In the genomic region with DNA sequence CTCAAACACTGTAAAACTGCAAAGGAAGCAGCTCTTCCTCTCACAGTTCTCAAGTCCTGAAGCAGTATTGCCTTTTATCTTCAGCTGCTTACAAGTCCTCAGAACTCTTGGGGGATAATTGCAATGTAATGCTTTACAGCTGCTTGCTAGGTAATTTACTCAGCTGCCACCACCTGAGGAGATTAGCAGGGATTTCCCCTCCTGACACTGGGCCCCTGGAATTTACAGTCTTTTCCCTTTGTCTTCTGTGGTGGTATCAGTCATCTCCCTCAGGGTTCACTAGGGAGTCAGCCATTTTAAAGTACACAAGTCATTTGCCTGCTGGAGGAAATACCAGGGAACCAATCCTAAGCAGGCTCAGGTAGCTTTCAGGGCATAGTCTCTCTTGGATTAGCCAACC, we compare ENCODE assay signal across 13 cellular contexts.
A peak's percentile ranks its signal among the peaks of the same experiment; 100 is the strongest.
DNase-seq lines count a peak whose midpoint lies in the region; ATAC-seq, FAIRE-seq and TF ChIP-seq lines count a peak whose summit lies in the region.
"Had no signal": no experiment of that assay in that cellular context is flagged by ENCODE, and none has a peak within 500 bp of the region (broad histone marks: within the 10 kb centered on the region; RNA-seq: fewer than 3 reads in every experiment).

No MANE protein-coding gene starts in this region.

- H3K27me3 Mint-ChIP-seq in natural killer cell treated with Interleukin-12 subunit alpha and Interleukin-12 subunit beta and Interleukin-15 and Interleukin-18, amount 100 ng/mL, for 72 hours: peaks cover 0 to 2% of the 10 kb centered on the region in 2 donors

- peak; percentile 78 for FAIRE-seq in D721Med (lab: Jason Lieb, UNC)

- peaks cover 22% of the 10 kb centered on the region for H3K9me3 Mint-ChIP-seq in natural killer cell treated with Interleukin-12 subunit alpha and Interleukin-12 subunit beta and Interleukin-15 and Interleukin-18, amount 100 ng/mL, for 72 hours

- H2AK5ac ChIP-seq in mesenchymal stem cell (ENCODE audit: low read length, severe bottlenecking): no peak overlapping the region

- no peaks in the 10 kb centered on the region for H3K4me1 ChIP-seq in mesenchymal stem cell (ENCODE audit: control insufficient read depth, insufficient read depth, low read depth, low read length)
- H3K4me1 ChIP-seq: BE2C, lower lobe of right lung, upper lobe of left lung had no signal

- H2BK120ac ChIP-seq in mesenchymal stem cell (ENCODE audit: low read depth, low read length): no peak overlapping the region

- H3K4me3 Mint-ChIP-seq in natural killer cell treated with Interleukin-12 subunit alpha and Interleukin-12 subunit beta and Interleukin-15 and Interleukin-18, amount 100 ng/mL, for 72 hours: no peak overlapping the region

- no peak overlapping the region for H3K27ac Mint-ChIP-seq in natural killer cell treated with Interleukin-12 subunit alpha and Interleukin-12 subunit beta and Interleukin-15 and Interleukin-18, amount 100 ng/mL, for 72 hours

- no peak overlapping the region for H3K4me2 ChIP-seq in mesenchymal stem cell (ENCODE audit: low read length, poor library complexity, severe bottlenecking)

- no peak overlapping the region for H3K27ac ChIP-seq in mesenchymal stem cell (ENCODE audit: low read length, poor library complexity, severe bottlenecking)
- H3K27ac ChIP-seq: lower lobe of right lung, upper lobe of left lung had no signal

- H3K4me1 Mint-ChIP-seq in natural killer cell treated with Interleukin-12 subunit alpha and Interleukin-12 subunit beta and Interleukin-15 and Interleukin-18, amount 100 ng/mL, for 72 hours (ENCODE audit: low read depth in 2 of 2): no peaks in the 10 kb centered on the region

- no peak overlapping the region for H2BK12ac ChIP-seq in mesenchymal stem cell (ENCODE audit: low read length in 2 of 2)

- H4K91ac ChIP-seq in mesenchymal stem cell (ENCODE audit: low read length): no peak overlapping the region

- no peaks in the 10 kb centered on the region for H3K79me1 ChIP-seq in mesenchymal stem cell (replicated peaks; ENCODE audit: low read length, poor library complexity, severe bottlenecking)

- no peak overlapping the region for H2BK5ac ChIP-seq in mesenchymal stem cell (ENCODE audit: low read depth, low read length, poor library complexity, severe bottlenecking)

- no peak overlapping the region for H3K23ac ChIP-seq in mesenchymal stem cell (ENCODE audit: low read length in 2 of 2)

- ATAC-seq in natural killer cell treated with Interleukin-12 subunit alpha and Interleukin-12 subunit beta and Interleukin-15 and Interleukin-18, amount 100 ng/mL, for 72 hours: no peak
- ATAC-seq in GM18502 (IDR thresholded peaks at IDR 0.05; ENCODE audit: poor library complexity, unreplicated experiment): no peak
- ATAC-seq: lower lobe of right lung, right cardiac atrium had no signal

- H3K9ac ChIP-seq in mesenchymal stem cell (ENCODE audit: low read length): no peak overlapping the region

- no peak overlapping the region for H3K4ac ChIP-seq in mesenchymal stem cell (ENCODE audit: low read depth in 1 of 2, low read length in 2 of 2)

- H3K27me3 ChIP-seq in mesenchymal stem cell (ENCODE audit: control insufficient read depth in 1 of 2, insufficient read depth in 1 of 2, low read length in 2 of 2): peaks cover 0 to 7% of the 10 kb centered on the region in 2 experiments
- H3K27me3 ChIP-seq: BE2C, upper lobe of left lung had no signal

- peak overlapping the region in 1 of 2 experiments; percentile 52 for H3K18ac ChIP-seq in mesenchymal stem cell (ENCODE audit: low read depth in 1 of 2, low read length in 2 of 2)

- peak overlapping the region; percentile 43 for H4K8ac ChIP-seq in mesenchymal stem cell (ENCODE audit: low read length)

- peak overlapping the region; percentile 41 for H2BK15ac ChIP-seq in mesenchymal stem cell (ENCODE audit: low read depth, poor library complexity, severe bottlenecking)

- TF ChIP-seq CTCF in D721Med (IDR thresholded peaks at IDR 0.05; ENCODE audit: insufficient read depth, missing control alignments): no peak

- H3K4me3 ChIP-seq in mesenchymal stem cell (ENCODE audit: insufficient read depth in 1 of 2, low read depth in 1 of 2, low read length in 2 of 2): no peak overlapping the region
- H3K4me3 ChIP-seq: lower lobe of right lung, upper lobe of left lung had no signal

- peak; percentile 20 for DNase-seq in D721Med (ENCODE audit: insufficient read length, low spot score)
- DNase-seq in NCI-H146 (lab: John Stamatoyannopoulos, UW): peak; percentile 97
- peak; percentile 46 for DNase-seq in SHP77 treated with DMSO at 0.1 percent for 48 hours (lab: John Stamatoyannopoulos, UW)
- DNase-seq in mesenchymal stem cell: no peak
- DNase-seq in natural killer cell treated with Interleukin-12 subunit alpha and Interleukin-12 subunit beta and Interleukin-15 and Interleukin-18, amount 100 ng/mL, for 72 hours (ENCODE audit: low spot score): no peak
- no peak for DNase-seq in RKO (ENCODE audit: low spot score)
- no peak for DNase-seq in DMS 273 treated with DMSO at 0.1 percent for 48 hours (lab: John Stamatoyannopoulos, UW)
- DNase-seq: BE2C, lower lobe of right lung, right cardiac atrium, T1000, upper lobe of left lung had no signal

- H3K9me3 ChIP-seq in mesenchymal stem cell (ENCODE audit: control insufficient read depth, low read length): no peaks in the 10 kb centered on the region
- H3K9me3 ChIP-seq: BE2C, lower lobe of right lung, upper lobe of left lung had no signal

- no peak overlapping the region for H3K14ac ChIP-seq in mesenchymal stem cell (ENCODE audit: low read length in 2 of 2)

- no peak overlapping the region for H2AFZ ChIP-seq in mesenchymal stem cell (ENCODE audit: low read depth, low read length)

- H3K36me3 ChIP-seq in mesenchymal stem cell (ENCODE audit: control insufficient read depth in 1 of 2, insufficient read depth in 2 of 2, low read depth in 1 of 2, low read length in 2 of 2): no peaks in the 10 kb centered on the region
- H3K36me3 ChIP-seq: BE2C, lower lobe of right lung, upper lobe of left lung had no signal

- H3K36me3 Mint-ChIP-seq in natural killer cell treated with Interleukin-12 subunit alpha and Interleukin-12 subunit beta and Interleukin-15 and Interleukin-18, amount 100 ng/mL, for 72 hours: no peaks in the 10 kb centered on the region

Comparison
In these comparisons a context has a peak if more than half of its experiments do, and no peak if none do; other contexts are left out.
1. DNase-seq: peak in D721Med (single experiment), NCI-H146 (single experiment) and SHP77 treated with DMSO at 0.1 percent for 48 hours (single experiment); none in mesenchymal stem cell (single experiment), natural killer cell treated with Interleukin-12 subunit alpha and Interleukin-12 subunit beta and Interleukin-15 and Interleukin-18, amount 100 ng/mL, for 72 hours (single experiment), RKO (single experiment) and DMS 273 treated with DMSO at 0.1 percent for 48 hours (single experiment).